19 cellular contexts compared by ENCODE assay signal in genomic region chr16:26396511-26397235, GRCh38.
"Had no signal": no experiment of that assay in that cellular context is flagged by ENCODE, and none has a peak within 500 bp of the region (broad histone marks: within the 10 kb centered on the region; RNA-seq: fewer than 3 reads in every experiment).

No MANE protein-coding gene starts in this region.

- H3K36me3 Mint-ChIP-seq: activated CD8-positive, alpha-beta memory T cell treated with anti-CD3 and anti-CD28 coated beads, Interleukin-2, amount 10 ng/mL, durations not matched to agents 7 days and 5 days; activated naive CD8-positive, alpha-beta T cell treated with anti-CD3 and anti-CD28 coated beads, Interleukin-2, amount 10 ng/mL, durations not matched to agents 7 days and 5 days; natural killer cell treated with Interleukin-12 subunit alpha and Interleukin-12 subunit beta and Interleukin-15 and Interleukin-18, amount 100 ng/mL, for 72 hours; T-cell had no signal

- H3K9me3 Mint-ChIP-seq: activated CD4-positive, alpha-beta memory T cell treated with anti-CD3 and anti-CD28 coated beads, Interleukin-2, amount 10 ng/mL, durations not matched to agents 7 days and 5 days; endodermal cell had no signal

- H3K27me3 Mint-ChIP-seq: activated B cell treated with CpG ODN at 0.5 μM for 24 hours; activated CD4-positive, alpha-beta memory T cell treated with anti-CD3 and anti-CD28 coated beads, Interleukin-2, amount 10 ng/mL, durations not matched to agents 7 days and 5 days had no signal

- H3K27me3 ChIP-seq: body of pancreas, tibial artery had no signal

- H3K4me1 ChIP-seq: body of pancreas, lower lobe of right lung, tibial artery had no signal

- H3K27ac Mint-ChIP-seq: activated B cell treated with CpG ODN at 0.5 μM for 24 hours; activated CD4-positive, alpha-beta memory T cell treated with anti-CD3 and anti-CD28 coated beads, Interleukin-2, amount 10 ng/mL, durations not matched to agents 7 days and 5 days; activated CD8-positive, alpha-beta memory T cell treated with anti-CD3 and anti-CD28 coated beads, Interleukin-2, amount 10 ng/mL, durations not matched to agents 7 days and 5 days; activated naive CD8-positive, alpha-beta T cell treated with anti-CD3 and anti-CD28 coated beads, Interleukin-2, amount 10 ng/mL, durations not matched to agents 7 days and 5 days; activated T-helper 17 cell treated with anti-CD3 and anti-CD28 coated beads, Interleukin-2, amount 50 U/mL, for 72 hours; endodermal cell; natural killer cell treated with Interleukin-12 subunit alpha and Interleukin-12 subunit beta and Interleukin-15 and Interleukin-18, amount 100 ng/mL, for 72 hours; T-cell had no signal

- H3K4me3 Mint-ChIP-seq: activated B cell treated with CpG ODN at 0.5 μM for 24 hours; activated CD4-positive, alpha-beta memory T cell treated with anti-CD3 and anti-CD28 coated beads, Interleukin-2, amount 10 ng/mL, durations not matched to agents 7 days and 5 days; activated CD8-positive, alpha-beta memory T cell treated with anti-CD3 and anti-CD28 coated beads, Interleukin-2, amount 10 ng/mL, durations not matched to agents 7 days and 5 days; activated naive CD8-positive, alpha-beta T cell treated with anti-CD3 and anti-CD28 coated beads, Interleukin-2, amount 10 ng/mL, durations not matched to agents 7 days and 5 days; activated T-helper 17 cell treated with anti-CD3 and anti-CD28 coated beads, Interleukin-2, amount 50 U/mL, for 72 hours; endodermal cell; natural killer cell treated with Interleukin-12 subunit alpha and Interleukin-12 subunit beta and Interleukin-15 and Interleukin-18, amount 100 ng/mL, for 72 hours; T-cell had no signal

- H3K4me3 ChIP-seq: body of pancreas, dorsolateral prefrontal cortex, lower lobe of right lung, tibial artery had no signal

- ATAC-seq: activated CD8-positive, alpha-beta memory T cell treated with anti-CD3 and anti-CD28 coated beads, Interleukin-2, amount 10 ng/mL, durations not matched to agents 7 days and 5 days; activated T-helper 17 cell treated with anti-CD3 and anti-CD28 coated beads, Interleukin-2, amount 50 U/mL, for 72 hours; body of pancreas; lower lobe of right lung; natural killer cell treated with Interleukin-12 subunit alpha and Interleukin-12 subunit beta and Interleukin-15 and Interleukin-18, amount 100 ng/mL, for 72 hours; T-cell had no signal

- DNase-seq: activated B cell treated with CpG ODN at 0.5 μM for 24 hours; activated CD4-positive, alpha-beta memory T cell treated with anti-CD3 and anti-CD28 coated beads, Interleukin-2, amount 10 ng/mL, durations not matched to agents 7 days and 5 days; activated CD4-positive, alpha-beta T cell treated with anti-CD3 and anti-CD28 coated beads for 4 hours; activated CD8-positive, alpha-beta memory T cell treated with anti-CD3 and anti-CD28 coated beads, Interleukin-2, amount 10 ng/mL, durations not matched to agents 7 days and 5 days; activated naive CD4-positive, alpha-beta T cell; activated naive CD8-positive, alpha-beta T cell treated with anti-CD3 and anti-CD28 coated beads, Interleukin-2, amount 10 ng/mL, durations not matched to agents 7 days and 5 days; activated T-cell treated with anti-CD3 and anti-CD28 coated beads, Interleukin-2, amount 50 U/mL, for 1 hour; body of pancreas; endodermal cell; foreskin fibroblast; kidney glomerular epithelial cell; lower lobe of right lung; stimulated activated naive CD4-positive, alpha-beta T cell; T-cell; tibial artery had no signal

- H3K9me3 ChIP-seq: lower lobe of right lung, tibial artery had no signal

- H3K4me1 Mint-ChIP-seq: activated B cell treated with CpG ODN at 0.5 μM for 24 hours; activated CD4-positive, alpha-beta memory T cell treated with anti-CD3 and anti-CD28 coated beads, Interleukin-2, amount 10 ng/mL, durations not matched to agents 7 days and 5 days; activated CD8-positive, alpha-beta memory T cell treated with anti-CD3 and anti-CD28 coated beads, Interleukin-2, amount 10 ng/mL, durations not matched to agents 7 days and 5 days; activated naive CD8-positive, alpha-beta T cell treated with anti-CD3 and anti-CD28 coated beads, Interleukin-2, amount 10 ng/mL, durations not matched to agents 7 days and 5 days; activated T-helper 17 cell treated with anti-CD3 and anti-CD28 coated beads, Interleukin-2, amount 50 U/mL, for 72 hours; endodermal cell; T-cell had no signal

- H3K36me3 ChIP-seq: lower lobe of right lung, tibial artery had no signal

- H3K27ac ChIP-seq: body of pancreas, epithelial cell of prostate, lower lobe of right lung, tibial artery had no signal
